Comparison of ENCODE assay signal across 8 cellular contexts in the genomic region with DNA sequence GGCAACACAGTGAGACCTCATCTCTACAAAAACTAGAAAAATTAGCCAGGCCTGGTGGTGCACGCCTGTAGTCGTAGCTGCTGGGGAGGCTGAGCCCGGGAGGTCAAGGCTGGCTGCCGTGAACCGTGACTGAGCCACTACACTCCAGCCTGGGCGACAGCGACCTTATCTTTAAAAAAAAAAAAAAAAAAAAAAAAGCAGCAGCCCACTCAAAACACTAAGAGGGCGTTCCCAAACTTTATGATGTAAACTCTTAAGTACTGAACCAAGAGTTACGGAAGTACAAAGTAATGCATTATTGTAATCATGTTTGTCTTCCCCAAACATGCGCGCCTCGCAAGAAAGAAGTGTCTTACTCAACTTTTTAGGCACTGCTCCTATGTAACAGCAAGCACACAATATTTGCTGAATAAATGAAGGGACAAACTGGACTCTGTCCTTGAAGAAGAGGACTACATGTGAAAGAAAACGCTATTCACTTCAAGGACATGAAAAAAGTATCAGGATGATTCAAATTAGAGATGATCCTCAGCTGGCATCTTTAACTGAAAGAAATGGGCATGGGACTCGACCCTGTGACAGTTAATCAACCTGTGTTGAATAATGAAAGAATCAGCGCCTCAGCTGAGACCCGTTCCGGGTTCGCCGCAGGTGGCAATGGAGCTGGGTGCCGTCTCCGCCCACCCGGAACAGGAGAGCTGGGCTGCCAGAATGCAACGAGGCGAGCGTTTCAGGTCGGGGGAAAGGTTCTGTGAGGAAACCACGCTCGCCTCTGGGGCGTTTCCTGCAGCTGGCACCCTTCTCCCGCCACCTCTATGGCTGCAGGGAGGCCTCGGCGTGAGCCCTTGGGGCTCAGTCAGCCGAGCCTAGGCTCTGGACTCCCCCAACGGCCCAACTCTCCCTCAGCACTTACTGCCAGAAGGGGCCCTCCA. TPM values are rescaled to one million over a fixed set of nuclear protein-coding genes. Genes with fewer than 3 reads are reported as not detected.
DNase-seq lines count a peak whose midpoint lies in the region; ATAC-seq and TF ChIP-seq lines count a peak whose summit lies in the region.

No MANE protein-coding gene starts in this region.

- H3K27me3 ChIP-seq in CD8-positive, alpha-beta memory T cell (ENCODE audit: insufficient read depth, low read length, poor library complexity, severe bottlenecking) = no peaks in the 10 kb centered on the region
- no peaks in the 10 kb centered on the region for H3K27me3 ChIP-seq in foreskin keratinocyte

- peak overlapping the region; percentile 86 for H3K27ac ChIP-seq in CD8-positive, alpha-beta memory T cell (ENCODE audit: low read depth, low read length)
- H3K27ac ChIP-seq in foreskin keratinocyte (peak overlapping the region; percentile 64), temporal lobe (ENCODE audit: low read depth, low read length) (peak overlapping the region; percentile 98)

- H3K36me3 ChIP-seq in CD8-positive, alpha-beta memory T cell (ENCODE audit: insufficient read depth, low read length) = peaks cover 5% of the 10 kb centered on the region

- peak overlapping the region; percentile 95 to 99 (median 98) for H3K4me3 Mint-ChIP-seq in CD8-positive, alpha-beta memory T cell

- peak; percentile 82 to 93 (median 87) for DNase-seq in CD8-positive, alpha-beta memory T cell
- DNase-seq in HT-29 (ENCODE audit: low spot score) (peak; percentile 86), RKO (ENCODE audit: low spot score) (peak; percentile 78), foreskin keratinocyte (peak; percentile 32 to 52), nucleus accumbens (lab: John Stamatoyannopoulos, UW) (peak in 34 of 56 donors; percentile 5 to 83 (median 53))
- peak; percentile 75 for DNase-seq in activated T-helper 9 cell treated with anti-CD3 and anti-CD28 coated beads, Interleukin-2, amount 50 U/mL, for 16 hours (ENCODE audit: low read depth)

- no peaks in the 10 kb centered on the region for H3K9me3 ChIP-seq in CD8-positive, alpha-beta memory T cell (ENCODE audit: low read length)

- peak overlapping the region; percentile 93 to 98 (median 98) for H3K27ac Mint-ChIP-seq in CD8-positive, alpha-beta memory T cell

- no peaks in the 10 kb centered on the region for H3K27me3 Mint-ChIP-seq in CD8-positive, alpha-beta memory T cell

- H3K9me3 Mint-ChIP-seq in CD8-positive, alpha-beta memory T cell = no peaks in the 10 kb centered on the region

- peaks cover 3 to 34% (median 9%) of the 10 kb centered on the region in 3 donors for H3K36me3 Mint-ChIP-seq in CD8-positive, alpha-beta memory T cell

- CTCF ChIA-PET in CD8-positive, alpha-beta memory T cell (lab: Charles Lee) = interaction anchor here (0.7 to 13.5 kb wide), 27 partner anchors 8 to 130 kb away, joined by 3 to 478 read pairs (median 5); a partner anchor contains a TSS

- POLR2A ChIA-PET in CD8-positive, alpha-beta memory T cell (lab: Charles Lee) = interaction anchor here (0.5 to 14.4 kb wide), 20 partner anchors 10 to 537 kb away, joined by 3 to 604 read pairs (median 4); a partner anchor contains a TSS

- H3K4me1 Mint-ChIP-seq in CD8-positive, alpha-beta memory T cell = peaks cover 51 to 71% (median 69%) of the 10 kb centered on the region in 3 donors

- peak overlapping the region; percentile 67 for H3K4me3 ChIP-seq in CD8-positive, alpha-beta memory T cell (ENCODE audit: low read length)

- H3K4me1 ChIP-seq in CD8-positive, alpha-beta memory T cell (ENCODE audit: insufficient read depth, low read length) = peaks cover 55% of the 10 kb centered on the region
- peaks cover 11% of the 10 kb centered on the region for H3K4me1 ChIP-seq in foreskin keratinocyte

- ATAC-seq in GM21360 (IDR thresholded peaks at IDR 0.05; ENCODE audit: unreplicated experiment) (peak; percentile 47), foreskin keratinocyte (peak; percentile 69)

- TF ChIP-seq CTCF in foreskin keratinocyte (conservative IDR thresholded peaks at IDR 0.05) = no peak

RNA-seq across cellular contexts. Expression of a gene that starts 0.7 kb away (rescaled TPM):
- total RNA-seq in CD8-positive, alpha-beta memory T cell = 10 to 100 TPM; 60.8 to 62.1 TPM
- polyA plus RNA-seq in CD8-positive, alpha-beta memory T cell = 32.0 TPM
- total RNA-seq in HT-29 (2014; rRNA removed; shearing (Covaris generic)) = 58.8 and 70.1 TPM in 2 replicates
- total RNA-seq in foreskin keratinocyte (34.4 and 42.8 TPM in 2 replicates), temporal lobe (57.0 TPM)
- polyA plus RNA-seq in foreskin keratinocyte = 17.3 and 18.7 TPM in 2 replicates

RNA-seq across cellular contexts. Expression of a gene that starts 48.4 kb away (rescaled TPM):
- 1 to 10 TPM; 7.7 to 9.1 TPM for total RNA-seq in CD8-positive, alpha-beta memory T cell
- 19.8 TPM for polyA plus RNA-seq in CD8-positive, alpha-beta memory T cell
- 0.20 TPM in 1 of 2 replicates, not detected in the other for total RNA-seq in HT-29 (2014; rRNA removed; shearing (Covaris generic))
- total RNA-seq in foreskin keratinocyte (0.21 and 0.37 TPM in 2 replicates), temporal lobe (not detected)
- 0.18 and 0.19 TPM in 2 replicates for polyA plus RNA-seq in foreskin keratinocyte

RNA-seq across cellular contexts. Expression of a gene that starts 48.6 kb away (rescaled TPM):
- total RNA-seq in CD8-positive, alpha-beta memory T cell = 1,000 to 10,000 TPM; 4,597 to 4,837 TPM
- polyA plus RNA-seq in CD8-positive, alpha-beta memory T cell = 38,920 TPM
- 494 and 506 TPM in 2 replicates for total RNA-seq in HT-29 (2014; rRNA removed; shearing (Covaris generic))
- total RNA-seq in foreskin keratinocyte = 1,130 and 1,370 TPM in 2 replicates
- 1,521 and 1,612 TPM in 2 replicates for polyA plus RNA-seq in foreskin keratinocyte
- total RNA-seq in temporal lobe = 223 TPM

Comparison
In these comparisons a context has a peak if more than half of its experiments do, and no peak if none do; other contexts are left out.
1. Peak in every context shown above with its lines: DNase-seq, ATAC-seq, H3K4me3 ChIP-seq and H3K27ac ChIP-seq.